ENCODE assay signal across 12 cellular contexts in the genomic region with DNA sequence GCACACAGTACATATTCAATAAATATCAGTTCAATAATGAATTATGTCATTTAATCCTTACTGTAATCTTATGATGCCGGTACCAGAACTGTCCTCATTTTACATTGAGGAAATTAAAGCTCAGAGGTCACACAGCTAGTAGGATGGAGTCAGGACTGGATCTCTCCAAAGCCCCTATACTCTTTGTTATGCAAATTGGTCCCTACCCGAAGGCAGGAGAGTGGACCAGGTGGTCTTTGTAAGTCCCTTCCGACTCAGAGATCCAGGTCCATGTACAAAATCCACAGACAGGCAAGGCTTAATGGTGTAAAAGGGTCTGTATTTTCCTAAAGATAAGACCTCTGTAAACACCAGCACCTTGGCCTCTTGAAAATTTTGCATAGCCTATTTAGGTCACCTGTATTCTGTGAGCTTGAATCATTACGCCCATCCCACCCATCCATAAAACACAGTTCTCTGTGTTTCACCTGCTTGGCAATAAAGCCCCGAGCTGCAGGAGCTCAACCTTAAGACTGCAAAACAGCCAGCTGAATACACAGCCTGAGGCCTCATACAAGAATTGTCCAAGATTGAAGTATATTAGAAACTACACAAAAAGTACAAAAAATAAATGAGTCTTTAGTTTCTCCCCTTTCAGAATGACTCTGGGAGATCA. TPM values are rescaled to one million over a fixed set of nuclear protein-coding genes. Genes with fewer than 3 reads are reported as not detected.
DNase-seq lines count a peak whose midpoint lies in the region; ATAC-seq and TF ChIP-seq lines count a peak whose summit lies in the region.
"Had no signal": no experiment of that assay in that cellular context is flagged by ENCODE, and none has a peak within 500 bp of the region (broad histone marks: within the 10 kb centered on the region; RNA-seq: fewer than 3 reads in every experiment).

No MANE protein-coding gene starts in this region.

- H3K27me3 ChIP-seq in colonic mucosa (no peaks in the 10 kb centered on the region), parathyroid adenoma (ENCODE audit: control insufficient read depth, insufficient read depth, low read length) (no peaks in the 10 kb centered on the region)
- H3K27me3 ChIP-seq: BLaER1 treated with 17β-estradiol and CSF1 and Interleukin-3, amounts not matched to agents 10 nM and 100 nM had no signal

- peaks cover 40% of the 10 kb centered on the region for H3K4me1 Mint-ChIP-seq in type B pancreatic cell (ENCODE audit: unreplicated experiment)
- H3K4me1 Mint-ChIP-seq: stimulated activated naive CD8-positive, alpha-beta T cell treated with anti-CD3 and anti-CD28 coated beads, Interleukin-15, amount 100 ng/mL, for 72 hours had no signal

- no peaks in the 10 kb centered on the region for H3K79me2 ChIP-seq in parathyroid adenoma

- H3K36me3 Mint-ChIP-seq in type B pancreatic cell = peaks cover 36% of the 10 kb centered on the region

- H3K27ac ChIP-seq in colonic mucosa (peak overlapping the region; percentile 78), parathyroid adenoma (peak overlapping the region; percentile 55)
- H3K27ac ChIP-seq: BLaER1 treated with 17β-estradiol and CSF1 and Interleukin-3, amounts not matched to agents 10 nM and 100 nM had no signal

- no peak for ATAC-seq in HG03196 (IDR thresholded peaks at IDR 0.05; ENCODE audit: unreplicated experiment)
- no peak for ATAC-seq in GM19023 (IDR thresholded peaks at IDR 0.05; ENCODE audit: unreplicated experiment)
- no peak for ATAC-seq in GM18517 (IDR thresholded peaks at IDR 0.05; ENCODE audit: unreplicated experiment)
- ATAC-seq: stimulated activated naive CD8-positive, alpha-beta T cell treated with anti-CD3 and anti-CD28 coated beads, Interleukin-15, amount 100 ng/mL, for 72 hours had no signal

- intact Hi-C loops in colonic mucosa (cut with DNase I) = loop anchor here (5.0 kb wide), 1 partner anchor 35 kb away; no protein-coding TSS in a partner anchor

- H3K4me3 ChIP-seq in colonic mucosa (no peak overlapping the region), parathyroid adenoma (ENCODE audit: low read depth, low read length) (no peak overlapping the region)
- H3K4me3 ChIP-seq: BLaER1 treated with 17β-estradiol and CSF1 and Interleukin-3, amounts not matched to agents 10 nM and 100 nM had no signal

- no peak overlapping the region for H3K27ac Mint-ChIP-seq in type B pancreatic cell
- H3K27ac Mint-ChIP-seq: stimulated activated naive CD8-positive, alpha-beta T cell treated with anti-CD3 and anti-CD28 coated beads, Interleukin-15, amount 100 ng/mL, for 72 hours had no signal

- no peak overlapping the region for H3K4me3 Mint-ChIP-seq in type B pancreatic cell
- H3K4me3 Mint-ChIP-seq: stimulated activated naive CD8-positive, alpha-beta T cell treated with anti-CD3 and anti-CD28 coated beads, Interleukin-15, amount 100 ng/mL, for 72 hours had no signal

- no peaks in the 10 kb centered on the region for H3K9me3 Mint-ChIP-seq in type B pancreatic cell
- H3K9me3 Mint-ChIP-seq: stimulated activated naive CD8-positive, alpha-beta T cell treated with anti-CD3 and anti-CD28 coated beads, Interleukin-15, amount 100 ng/mL, for 72 hours had no signal

- H3K4me2 ChIP-seq in parathyroid adenoma (ENCODE audit: low read length) = no peak overlapping the region

- H2AFZ ChIP-seq in parathyroid adenoma = no peak overlapping the region

- DNase-seq in COLO668 (lab: John Stamatoyannopoulos, UW; ENCODE audit: unreplicated experiment) = peak; percentile 54
- DNase-seq in NCI-H1105 treated with DMSO at 0.1 percent for 48 hours (lab: John Stamatoyannopoulos, UW) = peak; percentile 73
- DNase-seq in colonic mucosa = peak; percentile 60
- DNase-seq in type B pancreatic cell (ENCODE audit: extremely low spot score, unreplicated experiment) = no peak
- DNase-seq: activated CD8-positive, alpha-beta memory T cell treated with anti-CD3 and anti-CD28 coated beads, Interleukin-2, amount 50 U/mL, for 48 hours; stimulated activated CD4-positive, alpha-beta T cell treated with anti-CD3 and anti-CD28 coated beads, Interleukin-4, amount 100 ng/mL, for 1 hour; stimulated activated naive CD8-positive, alpha-beta T cell treated with anti-CD3 and anti-CD28 coated beads, Interleukin-15, amount 100 ng/mL, for 72 hours had no signal

- H3K9ac ChIP-seq in colonic mucosa (ENCODE audit: low read depth in 2 of 2, low read length in 2 of 2) = peak overlapping the region in 1 of 2 donors; percentile 78
- no peak overlapping the region for H3K9ac ChIP-seq in parathyroid adenoma
- H3K9ac ChIP-seq: BLaER1 treated with 17β-estradiol and CSF1 and Interleukin-3, amounts not matched to agents 10 nM and 100 nM had no signal

- no peaks in the 10 kb centered on the region for H3K36me3 ChIP-seq in colonic mucosa
- H3K36me3 ChIP-seq in parathyroid adenoma (ENCODE audit: control insufficient read depth, insufficient read depth, low read length) = no peaks in the 10 kb centered on the region
- H3K36me3 ChIP-seq: BLaER1 treated with 17β-estradiol and CSF1 and Interleukin-3, amounts not matched to agents 10 nM and 100 nM had no signal

- H3K4me1 ChIP-seq in colonic mucosa = peaks cover 13% of the 10 kb centered on the region
- peaks cover 11% of the 10 kb centered on the region for H3K4me1 ChIP-seq in parathyroid adenoma

- TF ChIP-seq CTCF in colonic mucosa (IDR thresholded peaks at IDR 0.05) (no peak), parathyroid adenoma (IDR thresholded peaks at IDR 0.05) (no peak), type B pancreatic cell (conservative IDR thresholded peaks at IDR 0.05) (no peak)

- H3K9me3 ChIP-seq in colonic mucosa (no peaks in the 10 kb centered on the region), parathyroid adenoma (ENCODE audit: control insufficient read depth, low read length) (no peaks in the 10 kb centered on the region)
- H3K9me3 ChIP-seq: BLaER1 treated with 17β-estradiol and CSF1 and Interleukin-3, amounts not matched to agents 10 nM and 100 nM had no signal

- H3K27me3 Mint-ChIP-seq in type B pancreatic cell = no peaks in the 10 kb centered on the region
- H3K27me3 Mint-ChIP-seq: stimulated activated naive CD8-positive, alpha-beta T cell treated with anti-CD3 and anti-CD28 coated beads, Interleukin-15, amount 100 ng/mL, for 72 hours had no signal

RNA-seq across cellular contexts. Expression of gene PLXNA2, which starts 41.7 kb away (rescaled TPM):
- total RNA-seq in colonic mucosa = 10 to 100 TPM; 46.1 to 81.6 TPM
- 80.1 and 120 TPM in 2 replicates for total RNA-seq in type B pancreatic cell (ENCODE audit: low replicate concordance)
